ENCODE assay signal across 27 cellular contexts in genomic region chr6:79249136-79249535, GRCh38.
"Had no signal": no experiment of that assay in that cellular context is flagged by ENCODE, and none has a peak within 500 bp of the region (broad histone marks: within the 10 kb centered on the region; RNA-seq: fewer than 3 reads in every experiment).

No MANE protein-coding gene starts in this region.

- H3K4me3 Mint-ChIP-seq: activated naive CD8-positive, alpha-beta T cell; activated T-cell treated with anti-CD3 and anti-CD28 coated beads, Interleukin-2, amount 50 U/mL, for 24 hours; dendritic cell treated with granulocyte-macrophage colony-stimulating factor and Interleukin-4, amounts not matched to agents 40 ng/mL and 50 ng/mL, for 4 days; nephron progenitor cell; stimulated activated naive B cell treated with anti-CD40 and anti-IgM and Interleukin-4, amounts not matched to agents 10 μg/mL and 1 μg/mL and 100 μg/mL, for 72 hours; type B pancreatic cell had no signal

- H3K4me1 Mint-ChIP-seq: nephron progenitor cell had no signal

- DNase-seq: activated CD4-positive, alpha-beta T cell treated with anti-CD3 and anti-CD28 coated beads, Interleukin-2, amount 50 U/mL, for 4 hours; activated CD8-positive, alpha-beta memory T cell treated with anti-CD3 and anti-CD28 coated beads for 24 hours; activated CD8-positive, alpha-beta memory T cell treated with anti-CD3 and anti-CD28 coated beads, Interleukin-2, amount 50 U/mL, for 4 hours; activated naive CD4-positive, alpha-beta T cell; activated T-cell treated with anti-CD3 and anti-CD28 coated beads, Interleukin-2, amount 50 U/mL, for 24 hours; adrenal gland; brain microvascular endothelial cell; effector CD4-positive, alpha-beta T cell; erythroblast; foreskin keratinocyte; left ventricle myocardium inferior; nephron progenitor cell; pancreas; sigmoid colon; stimulated activated CD4-positive, alpha-beta T cell treated with anti-CD3 and anti-CD28 coated beads, Interleukin-15, amount 100 ng/mL, for 24 hours; stimulated activated CD8-positive, alpha-beta memory T cell treated with anti-CD3 and anti-CD28 coated beads, Interleukin-4, amount 100 ng/mL, for 48 hours; stimulated activated naive B cell treated with anti-CD40 and anti-IgM and Interleukin-4, amounts not matched to agents 10 μg/mL and 1 μg/mL and 100 μg/mL, for 72 hours; testis had no signal

- H3K9me3 Mint-ChIP-seq: activated T-cell treated with anti-CD3 and anti-CD28 coated beads, Interleukin-2, amount 50 U/mL, for 24 hours; activated T-helper 2 cell treated with anti-CD3 and anti-CD28 coated beads, Interferon-gamma antibody, Interleukin-2, Interleukin-4, amounts not matched to agents 10 μg/mL and 5 μg/mL and 100 μg/mL, durations not matched to agents 14 hours and 24 hours and 36 hours; dendritic cell treated with granulocyte-macrophage colony-stimulating factor and Interleukin-4, amounts not matched to agents 40 ng/mL and 50 ng/mL, for 4 days; stimulated activated naive B cell treated with anti-CD40 and anti-IgM and Interleukin-4, amounts not matched to agents 10 μg/mL and 1 μg/mL and 100 μg/mL, for 72 hours; type B pancreatic cell had no signal

- H3K4me2 ChIP-seq: smooth muscle cell had no signal

- ATAC-seq: foreskin keratinocyte; pancreas; stimulated activated naive B cell treated with anti-CD40 and anti-IgM and Interleukin-4, amounts not matched to agents 10 μg/mL and 1 μg/mL and 100 μg/mL, for 72 hours had no signal

- H3K27ac ChIP-seq: adrenal gland, ascending aorta, brain microvascular endothelial cell, foreskin keratinocyte, left ventricle myocardium inferior, pancreas, sigmoid colon, testis, vagina had no signal

- H3K4me3 ChIP-seq: adrenal gland, ascending aorta, left ventricle myocardium inferior, pancreas, sigmoid colon, smooth muscle cell, testis, vagina had no signal

- H3K36me3 ChIP-seq: adrenal gland, ascending aorta, brain microvascular endothelial cell, left ventricle myocardium inferior, pancreas, sigmoid colon, vagina had no signal

- FAIRE-seq: endometrium, pancreas, TTC549 had no signal

- H3K27ac Mint-ChIP-seq: activated naive CD8-positive, alpha-beta T cell; activated T-cell treated with anti-CD3 and anti-CD28 coated beads, Interleukin-2, amount 50 U/mL, for 24 hours; activated T-helper 2 cell treated with anti-CD3 and anti-CD28 coated beads, Interferon-gamma antibody, Interleukin-2, Interleukin-4, amounts not matched to agents 10 μg/mL and 5 μg/mL and 100 μg/mL, durations not matched to agents 14 hours and 24 hours and 36 hours; dendritic cell treated with granulocyte-macrophage colony-stimulating factor and Interleukin-4, amounts not matched to agents 40 ng/mL and 50 ng/mL, for 4 days; nephron progenitor cell; type B pancreatic cell had no signal

- H3K27me3 Mint-ChIP-seq: activated naive CD8-positive, alpha-beta T cell; activated T-cell treated with anti-CD3 and anti-CD28 coated beads, Interleukin-2, amount 50 U/mL, for 24 hours; dendritic cell treated with granulocyte-macrophage colony-stimulating factor and Interleukin-4, amounts not matched to agents 40 ng/mL and 50 ng/mL, for 4 days; stimulated activated naive B cell treated with anti-CD40 and anti-IgM and Interleukin-4, amounts not matched to agents 10 μg/mL and 1 μg/mL and 100 μg/mL, for 72 hours; type B pancreatic cell had no signal

- H3K9me3 ChIP-seq: adrenal gland, ascending aorta, left ventricle myocardium inferior, pancreas, sigmoid colon, testis, vagina had no signal

- H3K4me1 ChIP-seq: adrenal gland, ascending aorta, foreskin keratinocyte, left ventricle myocardium inferior, pancreas, sigmoid colon, testis, vagina had no signal

- H3K36me3 Mint-ChIP-seq: activated naive CD8-positive, alpha-beta T cell; stimulated activated naive B cell treated with anti-CD40 and anti-IgM and Interleukin-4, amounts not matched to agents 10 μg/mL and 1 μg/mL and 100 μg/mL, for 72 hours; type B pancreatic cell had no signal

- H3K27me3 ChIP-seq: adrenal gland, ascending aorta, brain microvascular endothelial cell, foreskin keratinocyte, pancreas, sigmoid colon, testis, vagina had no signal
